8 cellular contexts compared by ENCODE assay signal in the genomic region with DNA sequence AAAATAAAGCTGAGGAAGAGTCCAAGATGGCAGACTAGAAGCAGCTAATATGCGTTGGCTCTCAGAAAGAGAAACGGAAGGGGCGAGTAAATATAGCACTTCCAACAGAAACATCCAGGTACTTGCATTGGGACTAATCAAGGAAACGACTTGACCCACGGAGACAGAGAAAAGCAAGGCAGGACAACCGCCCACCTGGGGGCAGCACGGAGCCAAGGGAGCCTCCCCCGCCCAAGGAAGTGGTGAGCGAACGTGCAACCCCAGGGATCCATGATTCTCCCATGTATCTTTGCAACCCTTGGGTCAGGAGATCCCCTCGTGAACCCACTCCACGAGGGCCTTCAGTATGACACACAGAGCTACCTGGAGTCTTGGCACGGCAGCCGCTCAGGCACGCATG. TPM values are rescaled to one million over a fixed set of nuclear protein-coding genes. Genes with fewer than 3 reads are reported as not detected.
DNase-seq lines count a peak whose midpoint lies in the region; ATAC-seq and TF ChIP-seq lines count a peak whose summit lies in the region.

No MANE protein-coding gene starts in this region.

- H3K27me3 Mint-ChIP-seq in progenitor cell of endocrine pancreas: peaks cover 3% of the 10 kb centered on the region

- H3K27me3 ChIP-seq in WERI-Rb-1 (ENCODE audit: insufficient read depth, low read depth, severe bottlenecking): no peaks in the 10 kb centered on the region

- peaks cover 3% of the 10 kb centered on the region for H3K4me1 Mint-ChIP-seq in progenitor cell of endocrine pancreas (ENCODE audit: low read depth)

- no peaks in the 10 kb centered on the region for H3K9me3 ChIP-seq in WERI-Rb-1 (ENCODE audit: severe bottlenecking)

- no peak overlapping the region for H3K4me3 ChIP-seq in WERI-Rb-1 (ENCODE audit: low read depth, low read length)

- peak; percentile 45; the same call in 1 of the 2 replicates for TF ChIP-seq CTCF in WERI-Rb-1 (IDR thresholded peaks at IDR 0.05; ENCODE audit: low read depth, low read length)
- TF ChIP-seq CTCF in progenitor cell of endocrine pancreas (IDR thresholded peaks at IDR 0.05; ENCODE audit: unreplicated experiment): peak; percentile 35

- no peak overlapping the region for H3K27ac ChIP-seq in WERI-Rb-1

- peak; percentile 22 for DNase-seq in NCI-H1105 treated with DMSO at 0.1 percent for 48 hours (lab: John Stamatoyannopoulos, UW)
- no peak for DNase-seq in NCI-H1105 (lab: John Stamatoyannopoulos, UW)
- DNase-seq in HuH-7.5 (ENCODE audit: low spot score): peak; percentile 3
- DNase-seq in WERI-Rb-1: peak; percentile 22
- DNase-seq in progenitor cell of endocrine pancreas (ENCODE audit: low spot score, unreplicated experiment): no peak
- no peak for DNase-seq in activated gamma-delta T cell treated with Interleukin-2 at 50 U/mL for 16 hours
- no peak for DNase-seq in T-helper 2 cell

- H3K36me3 Mint-ChIP-seq in progenitor cell of endocrine pancreas (ENCODE audit: insufficient read depth): no peaks in the 10 kb centered on the region

- H3K9me3 Mint-ChIP-seq in progenitor cell of endocrine pancreas (ENCODE audit: low read depth): no peaks in the 10 kb centered on the region

- ATAC-seq in HG02870 (IDR thresholded peaks at IDR 0.05; ENCODE audit: unreplicated experiment): no peak

- no peak overlapping the region for H3K4me3 Mint-ChIP-seq in progenitor cell of endocrine pancreas (ENCODE audit: low read depth)

- no peaks in the 10 kb centered on the region for H3K36me3 ChIP-seq in WERI-Rb-1

- no peak overlapping the region for H3K27ac Mint-ChIP-seq in progenitor cell of endocrine pancreas

RNA-seq across cellular contexts. Expression of a gene that starts 45.4 kb away (rescaled TPM):
- 0.98 and 1.4 TPM in 2 replicates for total RNA-seq in progenitor cell of endocrine pancreas

Comparison
In these comparisons a context has a peak if more than half of its experiments do, and no peak if none do; other contexts are left out.
1. DNase-seq: peak in NCI-H1105 treated with DMSO at 0.1 percent for 48 hours (single experiment), HuH-7.5 (single experiment) and WERI-Rb-1 (single experiment); none in NCI-H1105 (single experiment), progenitor cell of endocrine pancreas (single experiment), activated gamma-delta T cell treated with Interleukin-2 at 50 U/mL for 16 hours (single experiment) and T-helper 2 cell (0 of 5).